ENCODE assay signal across 1 cellular context in the genomic region with DNA sequence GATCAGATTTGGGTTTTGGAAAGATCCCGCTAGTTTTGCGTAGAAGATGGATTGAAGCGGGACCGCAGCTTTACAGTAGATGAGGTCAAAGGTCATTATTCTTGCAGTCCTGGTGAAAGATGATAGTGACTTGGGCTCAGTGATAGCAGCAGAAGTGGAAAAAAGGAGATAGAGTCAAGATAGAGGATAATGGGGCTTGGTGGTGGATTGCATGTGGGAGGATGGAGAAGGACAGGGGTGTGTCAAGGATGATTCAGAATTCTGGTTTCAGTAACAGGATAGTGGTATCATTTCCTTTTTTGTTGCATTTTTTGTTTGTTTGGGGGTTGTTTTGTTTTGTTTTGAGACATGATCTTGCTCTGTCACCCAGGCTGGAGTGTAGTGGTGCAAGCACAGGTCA.
TF ChIP-seq lines count a peak whose summit lies in the region.

No MANE protein-coding gene starts in this region.

TF ChIP-seq in GM12878, 131 proteins besides CTCF, POLR2A, EP300 and RAD21:
- no peak for TF ChIP-seq FOS (IDR thresholded peaks at IDR 0.05; ENCODE audit: borderline replicate concordance, extremely low read depth, insufficient read length)
- TF ChIP-seq CREB1 (IDR thresholded peaks at IDR 0.05; ENCODE audit: low read depth), result no peak
- TF ChIP-seq, protein P1, sequence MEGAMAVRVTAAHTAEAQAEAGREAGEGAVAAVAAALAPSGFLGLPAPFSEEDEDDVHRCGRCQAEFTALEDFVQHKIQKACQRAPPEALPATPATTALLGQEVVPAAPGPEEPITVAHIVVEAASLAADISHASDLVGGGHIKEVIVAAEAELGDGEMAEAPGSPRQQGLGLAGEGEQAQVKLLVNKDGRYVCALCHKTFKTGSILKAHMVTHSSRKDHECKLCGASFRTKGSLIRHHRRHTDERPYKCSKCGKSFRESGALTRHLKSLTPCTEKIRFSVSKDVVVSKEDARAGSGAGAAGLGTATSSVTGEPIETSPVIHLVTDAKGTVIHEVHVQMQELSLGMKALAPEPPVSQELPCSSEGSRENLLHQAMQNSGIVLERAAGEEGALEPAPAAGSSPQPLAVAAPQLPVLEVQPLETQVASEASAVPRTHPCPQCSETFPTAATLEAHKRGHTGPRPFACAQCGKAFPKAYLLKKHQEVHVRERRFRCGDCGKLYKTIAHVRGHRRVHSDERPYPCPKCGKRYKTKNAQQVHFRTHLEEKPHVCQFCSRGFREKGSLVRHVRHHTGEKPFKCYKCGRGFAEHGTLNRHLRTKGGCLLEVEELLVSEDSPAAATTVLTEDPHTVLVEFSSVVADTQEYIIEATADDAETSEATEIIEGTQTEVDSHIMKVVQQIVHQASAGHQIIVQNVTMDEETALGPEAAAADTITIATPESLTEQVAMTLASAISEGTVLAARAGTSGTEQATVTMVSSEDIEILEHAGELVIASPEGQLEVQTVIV (IDR thresholded peaks at IDR 0.05; ENCODE audit: borderline replicate concordance, partially characterized antibody), result no peak
- no peak for TF ChIP-seq BHLHE40 (IDR thresholded peaks at IDR 0.05; ENCODE audit: borderline replicate concordance in 1 of 2, low read depth in 2 of 2, low read length in 1 of 2)
- TF ChIP-seq SIN3A (IDR thresholded peaks at IDR 0.05; ENCODE audit: low read depth, low read length), result no peak
- TF ChIP-seq BRCA1 (IDR thresholded peaks at IDR 0.05; ENCODE audit: low read depth, low read length), result no peak
- peak; percentile 50; the same call in 1 of the 2 replicates for TF ChIP-seq SPI1 (IDR thresholded peaks at IDR 0.05; ENCODE audit: borderline replicate concordance, insufficient read depth, low read depth, low read length)
- TF ChIP-seq JUNB (IDR thresholded peaks at IDR 0.05), result 0 out of 2 replicates have a peak, but pooled peaks have one; percentile 8
- TF ChIP-seq BCL11A (IDR thresholded peaks at IDR 0.05; ENCODE audit: low read depth, low read length), result 0 out of 2 replicates have a peak, but pooled peaks have one; percentile 9
- TF ChIP-seq ZNF384 (IDR thresholded peaks at IDR 0.05; ENCODE audit: borderline replicate concordance, low read depth, low read length), result no peak
TF ChIP-seq in GM12878: peak in this region for 3.
